Comparison of ENCODE assay signal across 18 cellular contexts in the genomic region with DNA sequence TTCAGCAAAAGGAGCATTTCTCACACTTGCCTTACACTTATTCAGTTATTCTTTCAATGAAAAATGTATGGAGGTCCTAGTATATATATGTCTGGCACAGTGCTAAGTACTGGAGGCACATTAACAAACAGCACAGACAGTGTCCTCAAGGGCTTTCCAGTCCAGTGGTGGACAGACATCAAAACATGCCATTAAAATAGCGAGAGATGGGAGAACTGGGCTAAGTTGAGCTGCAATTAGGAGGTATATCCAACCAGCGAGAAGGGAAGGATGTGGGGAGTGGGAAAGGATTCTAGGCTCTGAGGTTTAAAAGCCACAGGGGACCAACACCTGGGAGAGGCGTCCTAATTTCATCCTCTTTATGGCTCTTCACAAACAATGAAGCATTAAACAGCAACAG.
DNase-seq lines count a peak whose midpoint lies in the region; ATAC-seq lines count a peak whose summit lies in the region.
"Had no signal": no experiment of that assay in that cellular context is flagged by ENCODE, and none has a peak within 500 bp of the region (broad histone marks: within the 10 kb centered on the region; RNA-seq: fewer than 3 reads in every experiment).

No MANE protein-coding gene starts in this region.

- no peaks in the 10 kb centered on the region for H3K27me3 ChIP-seq in MG63
- H3K27me3 ChIP-seq: hepatocyte had no signal

- H3K4me3 Mint-ChIP-seq in effector memory CD8-positive, alpha-beta T cell: no peak overlapping the region
- H3K4me3 Mint-ChIP-seq: memory B cell; naive thymus-derived CD4-positive, alpha-beta T cell; T-cell had no signal

- H3K9me3 Mint-ChIP-seq in effector memory CD8-positive, alpha-beta T cell: no peaks in the 10 kb centered on the region
- H3K9me3 Mint-ChIP-seq: naive thymus-derived CD4-positive, alpha-beta T cell; T-cell had no signal

- no peak overlapping the region for H3K4me3 ChIP-seq in MG63
- H3K4me3 ChIP-seq: coronary artery, hepatocyte, smooth muscle cell had no signal

- H3K4me1 Mint-ChIP-seq in effector memory CD8-positive, alpha-beta T cell (ENCODE audit: low read depth in 2 of 2): peaks cover 17 to 25% of the 10 kb centered on the region in 2 donors

- H3K27ac Mint-ChIP-seq in effector memory CD8-positive, alpha-beta T cell: peak overlapping the region; percentile 51 to 55
- H3K27ac Mint-ChIP-seq: memory B cell had no signal

- H3K36me3 Mint-ChIP-seq in effector memory CD8-positive, alpha-beta T cell (ENCODE audit: insufficient read depth): no peaks in the 10 kb centered on the region
- H3K36me3 Mint-ChIP-seq: memory B cell, T-cell had no signal

- no peak for ATAC-seq in effector memory CD8-positive, alpha-beta T cell (replicated peaks)
- no peak for ATAC-seq in GM21360 (IDR thresholded peaks at IDR 0.05; ENCODE audit: unreplicated experiment)
- ATAC-seq: naive thymus-derived CD4-positive, alpha-beta T cell; T-cell had no signal

- H3K36me3 ChIP-seq in MG63: peaks cover 5% of the 10 kb centered on the region

- H3K9me3 ChIP-seq in MG63: no peaks in the 10 kb centered on the region

- peak; percentile 66 for DNase-seq in DMS79 treated with DMSO at 0.1 percent for 48 hours (lab: John Stamatoyannopoulos, UW)
- DNase-seq in NCI-H1417 treated with DMSO at 0.1 percent for 48 hours (lab: John Stamatoyannopoulos, UW): peak; percentile 93
- peak; percentile 97 for DNase-seq in NCI-H748 (lab: John Stamatoyannopoulos, UW; ENCODE audit: unreplicated experiment)
- DNase-seq in effector memory CD8-positive, alpha-beta T cell: no peak
- DNase-seq in MG63: no peak
- DNase-seq in LoVo (ENCODE audit: low spot score): no peak
- DNase-seq: Calu3; GF-D8; islet precursor cell; KBM-7; naive thymus-derived CD4-positive, alpha-beta T cell; posterior cingulate gyrus; T-cell had no signal

- no peaks in the 10 kb centered on the region for H3K27me3 Mint-ChIP-seq in effector memory CD8-positive, alpha-beta T cell
- H3K27me3 Mint-ChIP-seq: T-cell had no signal

Comparison
In these comparisons a context has a peak if more than half of its experiments do, and no peak if none do; other contexts are left out.
1. DNase-seq: peak in DMS79 treated with DMSO at 0.1 percent for 48 hours (single experiment), NCI-H1417 treated with DMSO at 0.1 percent for 48 hours (single experiment) and NCI-H748 (single experiment); none in effector memory CD8-positive, alpha-beta T cell (0 of 3), MG63 (single experiment) and LoVo (single experiment).